ENCODE assay signal across 33 cellular contexts in genomic region chr10:5530412-5530806, GRCh38. TPM values are rescaled to one million over a fixed set of nuclear protein-coding genes. Genes with fewer than 3 reads are reported as not detected.
A peak's percentile ranks its signal among the peaks of the same experiment; 100 is the strongest.
DNase-seq lines count a peak whose midpoint lies in the region; ATAC-seq, FAIRE-seq and TF ChIP-seq lines count a peak whose summit lies in the region.
"Had no signal": no experiment of that assay in that cellular context is flagged by ENCODE, and none has a peak within 500 bp of the region (broad histone marks: within the 10 kb centered on the region; RNA-seq: fewer than 3 reads in every experiment).

No MANE protein-coding gene starts in this region.

- H3K27me3 ChIP-seq in bronchial epithelial cell (ENCODE audit: control insufficient read depth, insufficient read depth, low read length) = no peaks in the 10 kb centered on the region
- no peaks in the 10 kb centered on the region for H3K27me3 ChIP-seq in muscle layer of colon (ENCODE audit: control insufficient read depth in 1 of 2, insufficient read depth in 2 of 2, low read length in 2 of 2)
- H3K27me3 ChIP-seq in stomach smooth muscle (ENCODE audit: control insufficient read depth in 1 of 2, insufficient read depth in 2 of 2, low read length in 2 of 2) = no peaks in the 10 kb centered on the region
- H3K27me3 ChIP-seq: body of pancreas, hepatocyte had no signal

- peak; percentile 97 for FAIRE-seq in bronchial epithelial cell (lab: Jason Lieb, UNC)

- ATAC-seq in GM21515 (IDR thresholded peaks at IDR 0.05; ENCODE audit: unreplicated experiment) (no peak), GM18868 (IDR thresholded peaks at IDR 0.05; ENCODE audit: unreplicated experiment) (no peak)
- ATAC-seq: body of pancreas, Panc1, sciatic nerve had no signal

- TF ChIP-seq CTCF in bronchial epithelial cell (IDR thresholded peaks at IDR 0.05; ENCODE audit: insufficient read depth, low read length, severe bottlenecking) = no peak

- no peak overlapping the region for H3K9ac ChIP-seq in muscle layer of colon (ENCODE audit: low read length)
- no peak overlapping the region for H3K9ac ChIP-seq in stomach smooth muscle (ENCODE audit: low read length in 2 of 2)
- H3K9ac ChIP-seq: GM23248 had no signal

- H3K27ac ChIP-seq in muscle layer of colon (ENCODE audit: low read depth, low read length) (peak overlapping the region; percentile 49), stomach smooth muscle (ENCODE audit: low read length) (peak overlapping the region; percentile 60), substantia nigra (ENCODE audit: low read depth, low read length, poor library complexity, severe bottlenecking) (no peak overlapping the region)
- H3K27ac ChIP-seq: GM23248, hepatocyte had no signal

- peak; percentile 28 for DNase-seq in activated CD8-positive, alpha-beta memory T cell treated with anti-CD3 and anti-CD28 coated beads, Interleukin-2, amount 50 U/mL, for 48 hours
- no peak for DNase-seq in activated CD8-positive, alpha-beta memory T cell treated with anti-CD3 and anti-CD28 coated beads for 24 hours
- DNase-seq in bronchial epithelial cell (ENCODE audit: low read depth) (no peak), substantia nigra (lab: John Stamatoyannopoulos, UW) (no peak)
- DNase-seq: activated CD4-positive, alpha-beta T cell treated with anti-CD3 and anti-CD28 coated beads for 4 hours; activated naive CD4-positive, alpha-beta T cell treated with Interleukin-2 at 50 U/mL for 16 hours; activated T-cell treated with anti-CD3 and anti-CD28 coated beads, Interleukin-2, amount 50 U/mL, for 1 hour; DND-41; GF-D8; GM23248; NCI-H146; NCI-H2107; NCI-H748 treated with DMSO at 0.1 percent for 48 hours; SHP77; stimulated activated CD4-positive, alpha-beta T cell treated with anti-CD3 and anti-CD28 coated beads, Interleukin-15, amount 100 ng/mL, for 24 hours; stimulated activated CD4-positive, alpha-beta T cell treated with anti-CD3 and anti-CD28 coated beads, Interleukin-4, amount 100 ng/mL, for 4 hours had no signal

- no peak overlapping the region for H3K4me3 ChIP-seq in bronchial epithelial cell (ENCODE audit: low read depth, low read length)
- no peak overlapping the region for H3K4me3 ChIP-seq in muscle layer of colon (ENCODE audit: low read depth in 1 of 2, low read length in 2 of 2)
- H3K4me3 ChIP-seq in stomach smooth muscle (ENCODE audit: low read length in 2 of 2) = no peak overlapping the region
- H3K4me3 ChIP-seq: body of pancreas, GM23248, hepatocyte, prostate gland had no signal

- H3K36me3 ChIP-seq in bronchial epithelial cell (ENCODE audit: control insufficient read depth, insufficient read depth, low read length) (no peaks in the 10 kb centered on the region), muscle layer of colon (ENCODE audit: insufficient read depth, low read length) (no peaks in the 10 kb centered on the region), stomach smooth muscle (ENCODE audit: control insufficient read depth in 2 of 2, insufficient read depth in 2 of 2, low read length in 2 of 2) (no peaks in the 10 kb centered on the region)
- H3K36me3 ChIP-seq: prostate gland had no signal

- H3K9me3 ChIP-seq in muscle layer of colon (ENCODE audit: low read length) (no peaks in the 10 kb centered on the region), stomach smooth muscle (ENCODE audit: control insufficient read depth in 2 of 2, low read length in 2 of 2) (no peaks in the 10 kb centered on the region)
- H3K9me3 ChIP-seq: body of pancreas, prostate gland had no signal

- H3K4me1 ChIP-seq in muscle layer of colon (ENCODE audit: insufficient read depth, low read length) (peaks cover 27% of the 10 kb centered on the region), stomach smooth muscle (ENCODE audit: control insufficient read depth, insufficient read depth, low read length) (peaks cover 43% of the 10 kb centered on the region)
- H3K4me1 ChIP-seq: prostate gland had no signal

RNA-seq across cellular contexts. Expression of gene CALML3, which starts 5.6 kb away (rescaled TPM):
- total RNA-seq in bronchial epithelial cell = 0.53 and 1.0 TPM in 2 replicates
- total RNA-seq: A172; activated CD8-positive, alpha-beta memory T cell treated with anti-CD3 and anti-CD28 coated beads for 36 hours; body of pancreas; GM23248; hepatocyte; HT-29; myocyte; sciatic nerve; subcutaneous adipose tissue; T-helper 2 cell treated with Interferon-gamma antibody and Interleukin-4, amounts not matched to agents 100 ng/mL and 5 ng/mL, for 36 hours; urinary bladder had no signal

RNA-seq across cellular contexts. Expression of gene CALML5, which starts 31.0 kb away (rescaled TPM):
- total RNA-seq in bronchial epithelial cell = 0.79 and 4.4 TPM in 2 replicates
- total RNA-seq: A172; activated CD8-positive, alpha-beta memory T cell treated with anti-CD3 and anti-CD28 coated beads for 36 hours; body of pancreas; cerebellum; GM23248; hepatocyte; myocyte; sciatic nerve; subcutaneous adipose tissue; T-helper 2 cell treated with Interferon-gamma antibody and Interleukin-4, amounts not matched to agents 100 ng/mL and 5 ng/mL, for 36 hours; urinary bladder had no signal
